Comparison of ENCODE assay signal across 8 cellular contexts in the genomic region with DNA sequence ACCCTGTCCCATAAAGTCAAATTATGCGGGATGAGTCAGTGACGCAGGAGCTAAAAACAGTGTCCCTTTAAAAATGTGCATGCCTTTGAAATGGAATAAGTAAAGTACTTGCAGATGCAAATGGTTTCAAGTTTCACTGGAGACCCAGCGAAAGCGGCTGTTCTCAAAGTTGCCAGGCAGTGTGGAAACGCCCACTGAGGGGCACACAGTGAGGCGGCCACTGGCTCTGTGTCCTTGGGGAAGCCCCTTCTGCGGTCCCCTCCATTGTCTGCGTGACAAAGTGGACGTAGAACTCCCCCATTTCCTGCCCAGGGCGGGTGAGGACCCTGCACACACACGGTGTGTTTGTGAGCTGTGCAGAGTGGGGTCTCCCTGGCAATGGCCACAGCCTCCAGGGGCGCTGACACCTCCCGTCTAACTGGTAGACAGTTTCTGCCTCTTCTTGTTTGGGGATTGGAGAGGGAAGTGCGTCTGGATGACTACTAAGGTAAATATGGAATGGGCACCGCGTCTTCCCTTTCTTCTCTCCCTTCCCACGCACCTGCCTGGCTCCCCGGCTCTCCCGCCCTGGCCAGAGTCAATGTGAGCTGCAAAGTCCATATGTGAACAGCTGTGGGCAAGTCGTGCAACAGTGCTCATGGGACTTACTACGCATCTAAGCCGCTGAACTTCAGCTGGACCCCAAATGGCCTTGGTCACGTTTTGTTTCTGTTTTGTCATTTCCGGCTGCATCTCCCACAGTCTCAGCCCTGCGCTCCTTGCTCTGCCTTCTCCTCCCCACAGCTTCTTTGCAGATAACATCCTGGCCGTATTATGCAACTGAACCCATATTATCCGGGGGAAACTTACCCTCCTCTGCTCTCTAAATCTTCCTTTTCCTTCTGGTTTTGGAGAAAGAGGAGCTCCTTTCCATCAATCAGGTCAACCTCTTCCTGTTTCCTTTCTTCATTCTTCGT. TPM values are rescaled to one million over a fixed set of nuclear protein-coding genes. Genes with fewer than 3 reads are reported as not detected.
A peak's percentile ranks its signal among the peaks of the same experiment; 100 is the strongest.
DNase-seq lines count a peak whose midpoint lies in the region; ATAC-seq and TF ChIP-seq lines count a peak whose summit lies in the region.

No MANE protein-coding gene starts in this region.

- H3K36me3 Mint-ChIP-seq in nephron progenitor cell (ENCODE audit: low read depth): no peaks in the 10 kb centered on the region

- H3K4me3 Mint-ChIP-seq in nephron progenitor cell: peak overlapping the region; percentile 76

- no peak for TF ChIP-seq POLR2A in erythroblast (IDR thresholded peaks at IDR 0.05; ENCODE audit: low read length)

- POLR2A ChIA-PET in PC-9 (lab: Charles Lee; ENCODE audit: unreplicated experiment): no interaction called here

- ATAC-seq in HG02642 (IDR thresholded peaks at IDR 0.05; ENCODE audit: poor library complexity, unreplicated experiment) (peak; percentile 48), HG02884 (IDR thresholded peaks at IDR 0.05; ENCODE audit: unreplicated experiment) (no peak), GM21737 (IDR thresholded peaks at IDR 0.05; ENCODE audit: unreplicated experiment) (no peak)

- intact Hi-C loops in PC-9 (cut with micrococcal nuclease; ENCODE audit: unreplicated experiment): loop anchor here (5.0 kb wide), 1 partner anchor 44 kb away; no protein-coding TSS in a partner anchor

- peak overlapping the region; percentile 99 for H3K27ac Mint-ChIP-seq in nephron progenitor cell

- DNase-seq in Daoy (ENCODE audit: low read depth): peak; percentile 23
- peak; percentile 13 to 43 for DNase-seq in PC-9
- DNase-seq in erythroblast (lab: John Stamatoyannopoulos, UW): peak; percentile 25 to 39
- DNase-seq in nephron progenitor cell: peak; percentile 52
- DNase-seq in activated gamma-delta T cell (lab: John Stamatoyannopoulos, UW): no peak

- H3K4me1 ChIP-seq in PC-9 (replicated peaks; ENCODE audit: insufficient read depth): peaks cover 35% of the 10 kb centered on the region

- no peaks in the 10 kb centered on the region for H3K27me3 ChIP-seq in PC-9 (ENCODE audit: insufficient read depth, low read depth)

- H3K9me2 ChIP-seq in PC-9 (ENCODE audit: insufficient read depth): no peaks in the 10 kb centered on the region

- H3K36me3 ChIP-seq in PC-9 (ENCODE audit: low read depth): no peaks in the 10 kb centered on the region

- no peaks in the 10 kb centered on the region for H3K79me2 ChIP-seq in PC-9 (ENCODE audit: low read depth)

- H4K20me1 ChIP-seq in PC-9 (ENCODE audit: insufficient read depth): no peaks in the 10 kb centered on the region

- peaks cover 63% of the 10 kb centered on the region for H3K4me1 Mint-ChIP-seq in nephron progenitor cell

- H3F3A ChIP-seq in PC-9 (ENCODE audit: insufficient read depth, low read depth): peaks cover 14% of the 10 kb centered on the region

- peak overlapping the region; percentile 49 for H3K4me3 ChIP-seq in PC-9

- no peak overlapping the region for H3K27ac ChIP-seq in PC-9

- no peaks in the 10 kb centered on the region for H3K9me3 Mint-ChIP-seq in nephron progenitor cell

- no TSS peak for BruUV-seq in PC-9 (replicated peaks; lab: Mats Ljungman, UMichigan)

- H3K9me3 ChIP-seq in PC-9 (ENCODE audit: insufficient read depth, low read depth): no peaks in the 10 kb centered on the region

- peak overlapping the region; percentile 83 for H2AFZ ChIP-seq in PC-9

- peaks cover 6% of the 10 kb centered on the region for H3K27me3 Mint-ChIP-seq in nephron progenitor cell (ENCODE audit: low read depth, poor library complexity)

- no peak for TF ChIP-seq CTCF in PC-9 (conservative IDR thresholded peaks at IDR 0.05)
- TF ChIP-seq CTCF in nephron progenitor cell (IDR thresholded peaks at IDR 0.05): no peak

- CTCF ChIA-PET in PC-9 (lab: Charles Lee): interaction anchor here (0.6 kb wide), 1 partner anchor 36 kb away, joined by 3 read pairs; no protein-coding TSS in a partner anchor

- peak overlapping the region; percentile 78 for H3K4me2 ChIP-seq in PC-9

RNA-seq across cellular contexts. Expression of gene ZNF516, which starts 33.7 kb away (rescaled TPM):
- total RNA-seq in Daoy (2014; rRNA removed; shearing (Covaris generic)): 4.9 and 6.3 TPM in 2 replicates
- 31.5 and 32.7 TPM in 2 replicates for total RNA-seq in PC-9 (2021)
